12 cellular contexts compared by ENCODE assay signal in the genomic region with DNA sequence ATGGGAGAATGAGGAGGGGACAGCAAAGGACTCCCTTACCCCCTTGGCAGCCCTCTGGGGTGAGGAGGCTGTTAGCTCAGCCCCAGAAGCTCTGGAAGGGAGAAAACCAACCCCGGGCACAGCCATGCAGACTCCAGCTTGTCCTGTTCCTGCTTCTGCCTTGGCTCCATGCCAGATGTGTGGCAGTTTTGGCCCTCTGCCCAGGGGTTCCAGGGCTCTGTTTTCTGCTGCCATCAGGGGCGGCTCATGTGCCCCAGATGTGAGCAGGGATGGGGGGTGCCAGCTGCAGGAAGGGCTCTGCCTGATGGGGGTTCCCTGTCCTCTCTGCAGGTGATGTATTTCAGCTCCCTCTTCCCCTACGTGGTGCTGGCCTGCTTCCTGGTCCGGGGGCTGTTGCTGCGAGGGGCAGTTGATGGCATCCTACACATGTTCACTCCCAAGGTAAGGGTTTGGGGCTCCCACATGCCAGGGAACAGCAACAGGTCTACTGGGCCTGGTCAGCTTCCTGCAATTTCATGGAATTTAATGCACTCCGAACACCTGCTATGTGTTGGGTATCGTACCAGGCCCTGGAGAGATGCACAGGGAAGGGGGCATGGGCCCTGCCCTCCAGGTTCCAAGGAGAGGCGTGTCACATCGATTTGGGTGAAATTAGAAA. TPM values are rescaled to one million over a fixed set of nuclear protein-coding genes. Genes with fewer than 3 reads are reported as not detected.
DNase-seq lines count a peak whose midpoint lies in the region; ATAC-seq and TF ChIP-seq lines count a peak whose summit lies in the region.
"Had no signal": no experiment of that assay in that cellular context is flagged by ENCODE, and none has a peak within 500 bp of the region (broad histone marks: within the 10 kb centered on the region; RNA-seq: fewer than 3 reads in every experiment).

No MANE protein-coding gene starts in this region.

- DNase-seq in NCI-H2227 (lab: John Stamatoyannopoulos, UW; ENCODE audit: unreplicated experiment) (peak; percentile 67), NCI-H2227 treated with DMSO at 0.1 percent for 48 hours (lab: John Stamatoyannopoulos, UW) (no peak), NCI-H748 (lab: John Stamatoyannopoulos, UW; ENCODE audit: unreplicated experiment) (peak; percentile 72), foreskin keratinocyte (no peak), transverse colon (peak; percentile 29)
- DNase-seq in effector memory CD4-positive, alpha-beta T cell: no peak
- DNase-seq: cortex of kidney, NCI-H187 treated with DMSO at 0.1 percent for 48 hours, T1000, upper lobe of right lung had no signal

- H3K4me3 ChIP-seq in transverse colon: no peak overlapping the region
- H3K4me3 ChIP-seq in effector memory CD4-positive, alpha-beta T cell (ENCODE audit: insufficient read depth, low read depth, low read length, poor library complexity, severe bottlenecking): no peak overlapping the region
- H3K4me3 ChIP-seq: upper lobe of right lung had no signal

- WGBS in transverse colon (ENCODE audit: low coverage in 1 of 2), 2 donors: 50 to 80% methylated on average over 2 to 9 of the region's 9 CpGs

- in situ Hi-C loops in transverse colon (cut with MboI; ENCODE audit: low pct_ligation_motif_present in 1 of 4, low pct_unique_long_range_greater_than_20kb in 1 of 4, low sequenced_read_pairs in 3 of 4): no loop called here

- no peak overlapping the region for H3K27ac ChIP-seq in foreskin keratinocyte
- no peak overlapping the region for H3K27ac ChIP-seq in transverse colon
- H3K27ac ChIP-seq in effector memory CD4-positive, alpha-beta T cell (ENCODE audit: insufficient read depth, low read length, poor library complexity, severe bottlenecking): no peak overlapping the region
- H3K27ac ChIP-seq: upper lobe of right lung had no signal

- intact Hi-C loops in transverse colon (cut with DNase I; ENCODE audit: low total_unique reads): loop anchor here (5.0 kb wide), 1 partner anchor 1179 kb away; no protein-coding TSS in a partner anchor

- no peak for TF ChIP-seq POLR2A in transverse colon (IDR thresholded peaks at IDR 0.05)

- no peaks in the 10 kb centered on the region for H3K9me3 ChIP-seq in transverse colon
- no peaks in the 10 kb centered on the region for H3K9me3 ChIP-seq in effector memory CD4-positive, alpha-beta T cell (ENCODE audit: control insufficient read depth, low read length)

- H3K27me3 ChIP-seq in foreskin keratinocyte (peaks cover 22% of the 10 kb centered on the region), transverse colon (no peaks in the 10 kb centered on the region)
- H3K27me3 ChIP-seq in effector memory CD4-positive, alpha-beta T cell (replicated peaks; ENCODE audit: control insufficient read depth, insufficient read depth, low read length, poor library complexity, severe bottlenecking): no peaks in the 10 kb centered on the region

- TF ChIP-seq CTCF in foreskin keratinocyte (conservative IDR thresholded peaks at IDR 0.05) (no peak), transverse colon (IDR thresholded peaks at IDR 0.05) (no peak)

- ATAC-seq in foreskin keratinocyte (peak; percentile 25), GM21515 (IDR thresholded peaks at IDR 0.05; ENCODE audit: unreplicated experiment) (no peak), HG03108 (IDR thresholded peaks at IDR 0.05; ENCODE audit: unreplicated experiment) (no peak)
- ATAC-seq: upper lobe of right lung had no signal

- H3K4me1 ChIP-seq in foreskin keratinocyte: no peaks in the 10 kb centered on the region
- H3K4me1 ChIP-seq in transverse colon: no peaks in the 10 kb centered on the region
- no peaks in the 10 kb centered on the region for H3K4me1 ChIP-seq in effector memory CD4-positive, alpha-beta T cell (ENCODE audit: control insufficient read depth, insufficient read depth, low read length, poor library complexity, severe bottlenecking)
- H3K4me1 ChIP-seq: upper lobe of right lung had no signal

- no peak for TF ChIP-seq EP300 in transverse colon (IDR thresholded peaks at IDR 0.05; ENCODE audit: low read depth)

- no peaks in the 10 kb centered on the region for H3K36me3 ChIP-seq in transverse colon
- H3K36me3 ChIP-seq in effector memory CD4-positive, alpha-beta T cell (ENCODE audit: control insufficient read depth, insufficient read depth, low read length): no peaks in the 10 kb centered on the region
- H3K36me3 ChIP-seq: upper lobe of right lung had no signal

RNA-seq across cellular contexts. Expression of gene SLC6A17, which starts 26.1 kb away (rescaled TPM):
- 0.03 and 0.07 TPM in 2 replicates for total RNA-seq in foreskin keratinocyte
- 0.01 and 0.02 TPM in 2 replicates for polyA plus RNA-seq in foreskin keratinocyte
- total RNA-seq in transverse colon: under 1 TPM in 3 of 4 donors, not detected in 1; under 0.01 to 0.37 (median 0.14) TPM

RNA-seq across cellular contexts. Expression of gene KCNC4, which starts 33.7 kb away (rescaled TPM):
- total RNA-seq in foreskin keratinocyte (1.8 and 1.9 TPM in 2 replicates), transverse colon (10 to 100 TPM in 1 of 4 donors, 1 to 10 TPM in 3; 1.8 to 25.8 (median 4.9) TPM)
- 1.5 and 1.7 TPM in 2 replicates for polyA plus RNA-seq in foreskin keratinocyte

Comparison
In these comparisons a context has a peak if more than half of its experiments do, and no peak if none do; other contexts are left out.
1. DNase-seq: peak in NCI-H2227 (single experiment), NCI-H748 (single experiment) and transverse colon (single experiment); none in NCI-H2227 treated with DMSO at 0.1 percent for 48 hours (single experiment), foreskin keratinocyte (0 of 2) and effector memory CD4-positive, alpha-beta T cell (0 of 3).